25 cellular contexts compared by ENCODE assay signal in genomic region chr1:172827301-172827700, GRCh38.
DNase-seq lines count a peak whose midpoint lies in the region; ATAC-seq and TF ChIP-seq lines count a peak whose summit lies in the region.
"Had no signal": no experiment of that assay in that cellular context is flagged by ENCODE, and none has a peak within 500 bp of the region (broad histone marks: within the 10 kb centered on the region; RNA-seq: fewer than 3 reads in every experiment).

No MANE protein-coding gene starts in this region.

- no peak overlapping the region for H4K8ac ChIP-seq in H9 (replicated peaks; ENCODE audit: insufficient read length, low read depth, low read length)

- H3K23ac ChIP-seq in H9 (ENCODE audit: insufficient read length, low read depth, low read length) = no peak overlapping the region

- intact Hi-C loops in esophagus squamous epithelium (cut with DNase I) (loop anchor here (5.0 kb wide), 1 partner anchor 375 kb away; no protein-coding TSS in a partner anchor), uterus (cut with DNase I; ENCODE audit: low total_unique reads) (no loop called here)

- no peak overlapping the region for H3K4ac ChIP-seq in H9 (ENCODE audit: low read depth, low read length)

- no peak overlapping the region for H3K56ac ChIP-seq in H9 (ENCODE audit: insufficient read length, low read depth, low read length)

- no peak for ATAC-seq in HG03571 (IDR thresholded peaks at IDR 0.05; ENCODE audit: unreplicated experiment)
- ATAC-seq: activated naive CD8-positive, alpha-beta T cell treated with anti-CD3 and anti-CD28 coated beads, Interleukin-2, amount 50 U/mL, for 24 hours; stimulated activated naive CD8-positive, alpha-beta T cell treated with anti-CD3 and anti-CD28 coated beads, Interleukin-15, Interleukin-2, amounts not matched to agents 100 U/mL and 50 U/mL, for 24 hours had no signal

- H3K27me3 Mint-ChIP-seq in H9 (ENCODE audit: low read depth) = peaks cover 2% of the 10 kb centered on the region; the same call in 1 of the 2 replicates
- H3K27me3 Mint-ChIP-seq: B cell had no signal

- no peak overlapping the region for H3T11ph ChIP-seq in H9 (ENCODE audit: low read length)

- no peak overlapping the region for H3K18ac ChIP-seq in H9 (ENCODE audit: insufficient read length, low read depth, low read length)

- no peak overlapping the region for H2BK20ac ChIP-seq in H9 (ENCODE audit: low read depth, low read length, poor library complexity, severe bottlenecking)

- H3K4me1 ChIP-seq in esophagus squamous epithelium (peaks cover 0 to 20% (median 10%) of the 10 kb centered on the region in 3 donors), uterus (no peaks in the 10 kb centered on the region), H9 (ENCODE audit: insufficient read depth, low read length) (no peaks in the 10 kb centered on the region)

- no peak overlapping the region for H3K4me3 Mint-ChIP-seq in H9
- H3K4me3 Mint-ChIP-seq: activated naive CD8-positive, alpha-beta T cell treated with anti-CD3 and anti-CD28 coated beads, Interleukin-2, amount 50 U/mL, for 24 hours; B cell; natural killer cell had no signal

- H2BK12ac ChIP-seq in H9 (ENCODE audit: insufficient read length, low read depth, low read length) = no peak overlapping the region

- H3K4me3 ChIP-seq in esophagus squamous epithelium (no peak overlapping the region), uterus (no peak overlapping the region)

- no peaks in the 10 kb centered on the region for H3K27me3 ChIP-seq in esophagus squamous epithelium
- H3K27me3 ChIP-seq in uterus = no peaks in the 10 kb centered on the region
- no peaks in the 10 kb centered on the region for H3K27me3 ChIP-seq in H9 (ENCODE audit: insufficient read depth, low read length)

- no peak overlapping the region for H4K5ac ChIP-seq in H9 (ENCODE audit: insufficient read length, low read depth, low read length)

- no peak overlapping the region for H2BK5ac ChIP-seq in H9 (ENCODE audit: insufficient read length, low read length)

- H2BK15ac ChIP-seq in H9 (ENCODE audit: low read depth, low read length) = no peak overlapping the region

- H2AFZ ChIP-seq in H9 (ENCODE audit: low read length) = no peak overlapping the region

- H2BK120ac ChIP-seq in H9 (ENCODE audit: low read depth, low read length, poor library complexity, severe bottlenecking) = no peak overlapping the region

- DNase-seq in NOMO-1 treated with DMSO at 0.1 percent for 48 hours (lab: John Stamatoyannopoulos, UW; ENCODE audit: unreplicated experiment) = peak; percentile 16
- DNase-seq in NOMO-1 treated with dmso at 0.1 percent for 144 hours (lab: John Stamatoyannopoulos, UW; ENCODE audit: unreplicated experiment) = no peak
- DNase-seq in esophagus squamous epithelium (lab: John Stamatoyannopoulos, UW) = no peak
- DNase-seq in pons (ENCODE audit: low spot score) = peak; percentile 47
- no peak for DNase-seq in uterus
- no peak for DNase-seq in H9
- DNase-seq in T1000 (lab: John Stamatoyannopoulos, UW) = no peak
- DNase-seq: 8988T; activated CD4-positive, alpha-beta T cell treated with anti-CD3 and anti-CD28 coated beads, Interleukin-2, amount 50 U/mL, for 1 hour; activated naive CD8-positive, alpha-beta T cell treated with anti-CD3 and anti-CD28 coated beads, Interleukin-2, amount 50 U/mL, for 24 hours; DMS79; H7; hypothalamus; mesendoderm; natural killer cell; NCI-H1436; NCI-H524; posterior cingulate gyrus; SHP77; stimulated activated CD4-positive, alpha-beta T cell treated with anti-CD3 and anti-CD28 coated beads, Interleukin-2, amount 100 ng/mL, for 48 hours; stimulated activated naive CD8-positive, alpha-beta T cell treated with anti-CD3 and anti-CD28 coated beads, Interleukin-15, Interleukin-2, amounts not matched to agents 100 U/mL and 50 U/mL, for 24 hours; WERI-Rb-1 had no signal

- H3K9me3 ChIP-seq in esophagus squamous epithelium (no peaks in the 10 kb centered on the region), uterus (no peaks in the 10 kb centered on the region), H9 (ENCODE audit: control insufficient read depth, low read depth, low read length) (no peaks in the 10 kb centered on the region)

- H3K36me3 Mint-ChIP-seq in H9 (ENCODE audit: insufficient read depth in 1 of 3, low read depth in 3 of 3) = no peaks in the 10 kb centered on the region
- H3K36me3 Mint-ChIP-seq: natural killer cell had no signal

- H4K91ac ChIP-seq in H9 (ENCODE audit: insufficient read length, low read depth, low read length) = no peak overlapping the region

- 58 to 67% methylated on average over 1 of the region's 1 CpG for WGBS in esophagus squamous epithelium, 2 donors
- no CpG with 5 or more reads among the region's 1 CpG for WGBS in H9 (ENCODE audit: extremely low coverage, insufficient read length, low lambda C conversion rate)

- H3K9ac ChIP-seq in H9 (ENCODE audit: extremely low read depth, insufficient read length, low read length) = no peak overlapping the region

- H3K4me2 ChIP-seq in H9 (ENCODE audit: insufficient read depth, insufficient read length, low read length) = no peak overlapping the region

- H2AK5ac ChIP-seq in H9 (ENCODE audit: insufficient read length, low read length) = no peak overlapping the region

- TF ChIP-seq CTCF in esophagus squamous epithelium (IDR thresholded peaks at IDR 0.05) (no peak), uterus (IDR thresholded peaks at IDR 0.05) (no peak), H9 (conservative IDR thresholded peaks at IDR 0.05) (no peak)

- no peaks in the 10 kb centered on the region for H3K79me2 ChIP-seq in H9 (ENCODE audit: insufficient read depth, low read length)

- no peaks in the 10 kb centered on the region for H3K23me2 ChIP-seq in H9 (ENCODE audit: insufficient read length, low read depth, low read length, poor library complexity, severe bottlenecking)

- H3K27ac ChIP-seq in esophagus squamous epithelium (peak overlapping the region in 3 of 4 donors; percentile 81 to 89 (median 82)), uterus (peak overlapping the region; percentile 54 to 74), H9 (ENCODE audit: insufficient read length, low read depth, low read length) (no peak overlapping the region)
- H3K27ac ChIP-seq: WERI-Rb-1 had no signal

- H3K36me3 ChIP-seq in esophagus squamous epithelium = no peaks in the 10 kb centered on the region
- H3K36me3 ChIP-seq in uterus = no peaks in the 10 kb centered on the region
- H3K36me3 ChIP-seq: WERI-Rb-1 had no signal

- TF ChIP-seq POLR2A in esophagus squamous epithelium (IDR thresholded peaks at IDR 0.05) (no peak), uterus (IDR thresholded peaks at IDR 0.05) (no peak)

- H3K9me3 Mint-ChIP-seq in H9 = no peaks in the 10 kb centered on the region
- H3K9me3 Mint-ChIP-seq: activated naive CD8-positive, alpha-beta T cell treated with anti-CD3 and anti-CD28 coated beads, Interleukin-2, amount 50 U/mL, for 24 hours; activated T-helper 2 cell treated with anti-CD3 and anti-CD28 coated beads, Interferon-gamma antibody, Interleukin-2, Interleukin-4, amounts not matched to agents 10 μg/mL and 5 μg/mL and 100 μg/mL, durations not matched to agents 14 hours and 24 hours and 36 hours; natural killer cell had no signal

- H3K27ac Mint-ChIP-seq in H9 = no peak overlapping the region
- H3K27ac Mint-ChIP-seq: activated naive CD8-positive, alpha-beta T cell treated with anti-CD3 and anti-CD28 coated beads, Interleukin-2, amount 50 U/mL, for 24 hours; activated T-helper 2 cell treated with anti-CD3 and anti-CD28 coated beads, Interferon-gamma antibody, Interleukin-2, Interleukin-4, amounts not matched to agents 10 μg/mL and 5 μg/mL and 100 μg/mL, durations not matched to agents 14 hours and 24 hours and 36 hours; B cell; natural killer cell had no signal

- no peaks in the 10 kb centered on the region for H4K20me1 ChIP-seq in H9 (ENCODE audit: control insufficient read depth, insufficient read depth, insufficient read length)

- no peaks in the 10 kb centered on the region for H3K4me1 Mint-ChIP-seq in H9

- H3K14ac ChIP-seq in H9 (ENCODE audit: insufficient read depth, low read length) = no peak overlapping the region

- H3K79me1 ChIP-seq in H9 (ENCODE audit: insufficient read depth, low read depth, low read length, poor library complexity, severe bottlenecking) = no peaks in the 10 kb centered on the region

Comparison
In these comparisons a context has a peak if more than half of its experiments do, and no peak if none do; other contexts are left out.
1. DNase-seq: peak in NOMO-1 treated with DMSO at 0.1 percent for 48 hours (single experiment) and pons (single experiment); none in NOMO-1 treated with dmso at 0.1 percent for 144 hours (single experiment), esophagus squamous epithelium (single experiment), uterus (0 of 2), H9 (single experiment) and T1000 (single experiment).